Comparison of ENCODE assay signal across 13 cellular contexts in the genomic region with DNA sequence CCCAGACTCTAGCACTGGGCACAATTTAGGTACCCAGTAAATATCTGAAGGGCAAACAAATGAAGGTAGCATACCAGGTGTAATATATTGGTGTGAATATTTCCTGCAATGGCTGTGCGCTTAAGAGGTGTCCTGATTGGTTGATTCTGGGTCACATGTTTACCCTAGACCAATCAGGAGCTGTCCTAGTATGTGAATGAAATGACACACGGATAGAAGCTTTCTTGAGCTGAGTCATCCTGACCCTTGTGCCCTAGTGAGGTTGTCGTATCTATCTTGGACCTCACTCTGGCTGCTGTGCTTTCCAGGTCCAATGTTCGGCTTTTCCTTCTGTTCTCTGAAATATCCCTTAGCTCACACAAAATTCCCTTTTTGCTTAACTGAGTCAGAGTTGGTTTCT. TPM values are rescaled to one million over a fixed set of nuclear protein-coding genes. Genes with fewer than 3 reads are reported as not detected.
DNase-seq lines count a peak whose midpoint lies in the region; ATAC-seq lines count a peak whose summit lies in the region.
"Had no signal": no experiment of that assay in that cellular context is flagged by ENCODE, and none has a peak within 500 bp of the region (broad histone marks: within the 10 kb centered on the region; RNA-seq: fewer than 3 reads in every experiment).

No MANE protein-coding gene starts in this region.

- H3K27me3 Mint-ChIP-seq in activated naive CD8-positive, alpha-beta T cell treated with anti-CD3 and anti-CD28 coated beads, Interleukin-2, amount 50 U/mL, for 24 hours = no peaks in the 10 kb centered on the region
- no peaks in the 10 kb centered on the region for H3K27me3 Mint-ChIP-seq in activated naive CD8-positive, alpha-beta T cell treated with anti-CD3 and anti-CD28 coated beads for 36 hours
- no peaks in the 10 kb centered on the region for H3K27me3 Mint-ChIP-seq in stimulated activated naive CD8-positive, alpha-beta T cell treated with anti-CD3 and anti-CD28 coated beads, Interleukin-15, amount 100 ng/mL, for 72 hours

- no peak overlapping the region for H3K27ac Mint-ChIP-seq in activated naive CD8-positive, alpha-beta T cell treated with anti-CD3 and anti-CD28 coated beads, Interleukin-2, amount 50 U/mL, for 24 hours
- no peak overlapping the region for H3K27ac Mint-ChIP-seq in activated naive CD8-positive, alpha-beta T cell treated with anti-CD3 and anti-CD28 coated beads for 36 hours
- H3K27ac Mint-ChIP-seq in stimulated activated naive CD8-positive, alpha-beta T cell treated with anti-CD3 and anti-CD28 coated beads, Interleukin-15, amount 100 ng/mL, for 72 hours = no peak overlapping the region
- H3K27ac Mint-ChIP-seq: endodermal cell, memory B cell had no signal

- no peaks in the 10 kb centered on the region for H3K4me1 Mint-ChIP-seq in activated naive CD8-positive, alpha-beta T cell treated with anti-CD3 and anti-CD28 coated beads, Interleukin-2, amount 50 U/mL, for 24 hours
- H3K4me1 Mint-ChIP-seq in activated naive CD8-positive, alpha-beta T cell treated with anti-CD3 and anti-CD28 coated beads for 36 hours = no peaks in the 10 kb centered on the region
- no peaks in the 10 kb centered on the region for H3K4me1 Mint-ChIP-seq in stimulated activated naive CD8-positive, alpha-beta T cell treated with anti-CD3 and anti-CD28 coated beads, Interleukin-15, amount 100 ng/mL, for 72 hours
- H3K4me1 Mint-ChIP-seq: memory B cell had no signal

- peak; percentile 71 for ATAC-seq in activated naive CD8-positive, alpha-beta T cell treated with anti-CD3 and anti-CD28 coated beads, Interleukin-2, amount 50 U/mL, for 24 hours
- ATAC-seq in HG03565 (IDR thresholded peaks at IDR 0.05; ENCODE audit: unreplicated experiment) = peak; percentile 67
- peak; percentile 55 for ATAC-seq in stimulated activated naive CD8-positive, alpha-beta T cell treated with anti-CD3 and anti-CD28 coated beads, Interleukin-15, amount 100 ng/mL, for 72 hours

- no peaks in the 10 kb centered on the region for H3K36me3 Mint-ChIP-seq in activated naive CD8-positive, alpha-beta T cell treated with anti-CD3 and anti-CD28 coated beads, Interleukin-2, amount 50 U/mL, for 24 hours (ENCODE audit: low read depth)
- no peaks in the 10 kb centered on the region for H3K36me3 Mint-ChIP-seq in activated naive CD8-positive, alpha-beta T cell treated with anti-CD3 and anti-CD28 coated beads for 36 hours
- H3K36me3 Mint-ChIP-seq: memory B cell had no signal

- no peaks in the 10 kb centered on the region for H3K9me3 Mint-ChIP-seq in activated naive CD8-positive, alpha-beta T cell treated with anti-CD3 and anti-CD28 coated beads, Interleukin-2, amount 50 U/mL, for 24 hours
- H3K9me3 Mint-ChIP-seq in activated naive CD8-positive, alpha-beta T cell treated with anti-CD3 and anti-CD28 coated beads for 36 hours = no peaks in the 10 kb centered on the region
- no peaks in the 10 kb centered on the region for H3K9me3 Mint-ChIP-seq in stimulated activated naive CD8-positive, alpha-beta T cell treated with anti-CD3 and anti-CD28 coated beads, Interleukin-15, amount 100 ng/mL, for 72 hours
- H3K9me3 Mint-ChIP-seq: endodermal cell, memory B cell had no signal

- H3K4me3 Mint-ChIP-seq in activated naive CD8-positive, alpha-beta T cell treated with anti-CD3 and anti-CD28 coated beads, Interleukin-2, amount 50 U/mL, for 24 hours = no peak overlapping the region
- H3K4me3 Mint-ChIP-seq in activated naive CD8-positive, alpha-beta T cell treated with anti-CD3 and anti-CD28 coated beads for 36 hours = no peak overlapping the region
- no peak overlapping the region for H3K4me3 Mint-ChIP-seq in stimulated activated naive CD8-positive, alpha-beta T cell treated with anti-CD3 and anti-CD28 coated beads, Interleukin-15, amount 100 ng/mL, for 72 hours
- H3K4me3 Mint-ChIP-seq: endodermal cell, memory B cell had no signal

- no peak for DNase-seq in activated naive CD8-positive, alpha-beta T cell treated with anti-CD3 and anti-CD28 coated beads, Interleukin-2, amount 50 U/mL, for 24 hours
- DNase-seq in activated naive CD8-positive, alpha-beta T cell treated with anti-CD3 and anti-CD28 coated beads for 36 hours = no peak
- DNase-seq in activated CD4-positive, CD25-positive, alpha-beta regulatory T cell treated with anti-CD3 and anti-CD28 coated beads, Interleukin-2, amount 50 U/mL, for 72 hours = peak; percentile 32
- no peak for DNase-seq in stimulated activated naive CD8-positive, alpha-beta T cell treated with anti-CD3 and anti-CD28 coated beads, Interleukin-15, amount 100 ng/mL, for 72 hours
- DNase-seq in NCI-H446 treated with DMSO at 0.1 percent for 48 hours (lab: John Stamatoyannopoulos, UW) (no peak), dermis blood vessel endothelial cell (no peak), cerebellar nuclear complex (lab: John Stamatoyannopoulos, UW) (no peak)
- DNase-seq: amygdala, endodermal cell, NCI-H1092, NCI-H69 had no signal

RNA-seq across cellular contexts. Expression of gene FOXP1, which starts 58.1 kb away (rescaled TPM):
- 100 to 1,000 TPM; 203 to 205 TPM for total RNA-seq in activated naive CD8-positive, alpha-beta T cell treated with anti-CD3 and anti-CD28 coated beads for 36 hours
- total RNA-seq in dermis blood vessel endothelial cell = 70.8 and 72.3 TPM in 2 replicates
